Comparison of ENCODE assay signal across 14 cellular contexts in genomic region chr14:35196571-35196970, GRCh38.
A peak's percentile ranks its signal among the peaks of the same experiment; 100 is the strongest.
DNase-seq lines count a peak whose midpoint lies in the region; ATAC-seq and TF ChIP-seq lines count a peak whose summit lies in the region.
"Had no signal": no experiment of that assay in that cellular context is flagged by ENCODE, and none has a peak within 500 bp of the region (broad histone marks: within the 10 kb centered on the region; RNA-seq: fewer than 3 reads in every experiment).

No MANE protein-coding gene starts in this region.

- in situ Hi-C loops in Caki2 (cut with HindIII; ENCODE audit: low pct_unique_long_range_greater_than_20kb, low sequenced_read_pairs): no loop called here

- intact Hi-C loops in activated T-helper 2 cell treated with anti-CD3 and anti-CD28 coated beads, Interferon-gamma antibody, Interleukin-2, Interleukin-4, amounts not matched to agents 10 μg/mL and 5 μg/mL and 100 μg/mL, durations not matched to agents 14 hours and 24 hours and 36 hours (cut with micrococcal nuclease): no loop called here
- intact Hi-C loops in psoas muscle (cut with DNase I): no loop called here

- no peak overlapping the region for H3K4me3 Mint-ChIP-seq in activated T-helper 2 cell treated with anti-CD3 and anti-CD28 coated beads, Interferon-gamma antibody, Interleukin-2, Interleukin-4, amounts not matched to agents 10 μg/mL and 5 μg/mL and 100 μg/mL, durations not matched to agents 14 hours and 24 hours and 36 hours (ENCODE audit: low read depth)
- H3K4me3 Mint-ChIP-seq: stimulated activated naive CD8-positive, alpha-beta T cell treated with anti-CD3 and anti-CD28 coated beads, Interleukin-15, Interleukin-2, amounts not matched to agents 100 ng/mL and 50 ng/mL, for 24 hours had no signal

- no peak for TF ChIP-seq CTCF in psoas muscle (IDR thresholded peaks at IDR 0.05)

- H3K4me1 Mint-ChIP-seq in activated T-helper 2 cell treated with anti-CD3 and anti-CD28 coated beads, Interferon-gamma antibody, Interleukin-2, Interleukin-4, amounts not matched to agents 10 μg/mL and 5 μg/mL and 100 μg/mL, durations not matched to agents 14 hours and 24 hours and 36 hours (ENCODE audit: low read depth): peaks cover 32% of the 10 kb centered on the region

- peak; percentile 59 for ATAC-seq in GM18870 (IDR thresholded peaks at IDR 0.05; ENCODE audit: unreplicated experiment)
- ATAC-seq in psoas muscle: no peak

- no peaks in the 10 kb centered on the region for H3K27me3 ChIP-seq in psoas muscle (ENCODE audit: insufficient read depth in 3 of 3, low read length in 2 of 3)
- H3K27me3 ChIP-seq: dorsolateral prefrontal cortex, SJSA1 had no signal

- 18 to 41% (median 25%) methylated on average over 1 of the region's 1 CpG for WGBS in psoas muscle, 3 donors

- H3K4me3 ChIP-seq in psoas muscle: no peak overlapping the region
- H3K4me3 ChIP-seq: dorsolateral prefrontal cortex, SJSA1 had no signal

- H3K9me3 ChIP-seq in psoas muscle: no peaks in the 10 kb centered on the region
- H3K9me3 ChIP-seq: SJSA1 had no signal

- H3K27me3 Mint-ChIP-seq in activated T-helper 2 cell treated with anti-CD3 and anti-CD28 coated beads, Interferon-gamma antibody, Interleukin-2, Interleukin-4, amounts not matched to agents 10 μg/mL and 5 μg/mL and 100 μg/mL, durations not matched to agents 14 hours and 24 hours and 36 hours (ENCODE audit: low read depth): no peaks in the 10 kb centered on the region
- H3K27me3 Mint-ChIP-seq: stimulated activated naive CD8-positive, alpha-beta T cell treated with anti-CD3 and anti-CD28 coated beads, Interleukin-15, Interleukin-2, amounts not matched to agents 100 ng/mL and 50 ng/mL, for 24 hours had no signal

- peak overlapping the region; percentile 21 for H3K27ac Mint-ChIP-seq in activated T-helper 2 cell treated with anti-CD3 and anti-CD28 coated beads, Interferon-gamma antibody, Interleukin-2, Interleukin-4, amounts not matched to agents 10 μg/mL and 5 μg/mL and 100 μg/mL, durations not matched to agents 14 hours and 24 hours and 36 hours
- H3K27ac Mint-ChIP-seq: stimulated activated naive CD8-positive, alpha-beta T cell treated with anti-CD3 and anti-CD28 coated beads, Interleukin-15, Interleukin-2, amounts not matched to agents 100 ng/mL and 50 ng/mL, for 24 hours had no signal

- H3K4me1 ChIP-seq in psoas muscle: no peaks in the 10 kb centered on the region
- H3K4me1 ChIP-seq: SJSA1 had no signal

- DNase-seq in Caki2 (ENCODE audit: low read depth): peak; percentile 55
- no peak for DNase-seq in activated T-helper 2 cell treated with anti-CD3 and anti-CD28 coated beads, Interferon-gamma antibody, Interleukin-2, Interleukin-4, amounts not matched to agents 10 μg/mL and 5 μg/mL and 100 μg/mL, durations not matched to agents 14 hours and 24 hours and 36 hours (ENCODE audit: low spot score)
- DNase-seq in left kidney (ENCODE audit: low read depth, low spot score): peak; percentile 4
- DNase-seq in psoas muscle: no peak
- DNase-seq in NCI-H187 treated with DMSO at 0.1 percent for 48 hours (lab: John Stamatoyannopoulos, UW): no peak
- no peak for DNase-seq in NK-92 treated with Interleukin-12 subunit alpha and Interleukin-12 subunit beta, amount 100 ng/mL, for 24 hours (lab: John Stamatoyannopoulos, UW)
- DNase-seq: activated CD4-positive, alpha-beta T cell treated with anti-CD3 and anti-CD28 coated beads for 48 hours; dorsolateral prefrontal cortex; head of caudate nucleus; NCI-H1105; NCI-H774 had no signal

- H3K27ac ChIP-seq in psoas muscle: no peak overlapping the region
- H3K27ac ChIP-seq: dorsolateral prefrontal cortex, SJSA1 had no signal

- H3K9me3 Mint-ChIP-seq in activated T-helper 2 cell treated with anti-CD3 and anti-CD28 coated beads, Interferon-gamma antibody, Interleukin-2, Interleukin-4, amounts not matched to agents 10 μg/mL and 5 μg/mL and 100 μg/mL, durations not matched to agents 14 hours and 24 hours and 36 hours: peaks cover 5% of the 10 kb centered on the region

- H3K36me3 ChIP-seq in psoas muscle (ENCODE audit: insufficient read depth in 1 of 2, low read depth in 1 of 2): peaks cover 0 to 3% of the 10 kb centered on the region in 2 donors
- H3K36me3 ChIP-seq: SJSA1 had no signal

- H3K36me3 Mint-ChIP-seq in activated T-helper 2 cell treated with anti-CD3 and anti-CD28 coated beads, Interferon-gamma antibody, Interleukin-2, Interleukin-4, amounts not matched to agents 10 μg/mL and 5 μg/mL and 100 μg/mL, durations not matched to agents 14 hours and 24 hours and 36 hours (ENCODE audit: low read depth): peaks cover 30% of the 10 kb centered on the region

Comparison
In these comparisons a context has a peak if more than half of its experiments do, and no peak if none do; other contexts are left out.
1. DNase-seq: peak in Caki2 (single experiment) and left kidney (single experiment); none in activated T-helper 2 cell treated with anti-CD3 and anti-CD28 coated beads, Interferon-gamma antibody, Interleukin-2, Interleukin-4, amounts not matched to agents 10 μg/mL and 5 μg/mL and 100 μg/mL, durations not matched to agents 14 hours and 24 hours and 36 hours (single experiment), psoas muscle (0 of 2), NCI-H187 treated with DMSO at 0.1 percent for 48 hours (single experiment) and NK-92 treated with Interleukin-12 subunit alpha and Interleukin-12 subunit beta, amount 100 ng/mL, for 24 hours (single experiment).